In the genomic region with DNA sequence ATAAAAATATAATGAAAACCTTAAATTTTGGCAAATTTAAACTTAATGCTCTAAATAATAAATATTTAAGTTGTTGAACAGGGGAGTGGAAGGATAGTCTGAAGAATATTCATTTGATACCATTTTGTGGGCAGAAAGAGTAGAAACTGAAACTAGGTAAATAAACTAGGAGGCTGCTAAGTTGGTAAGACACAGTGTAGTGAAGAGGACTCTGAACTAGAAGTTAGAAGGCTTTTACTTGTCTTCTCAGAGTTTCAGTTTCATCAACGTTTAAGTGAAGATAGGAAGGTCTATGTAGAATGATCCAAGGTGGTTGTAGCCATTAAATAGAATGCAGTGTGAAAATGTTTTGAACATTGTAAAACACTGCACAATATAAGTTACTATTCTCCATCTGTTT, we compare ENCODE assay signal across 21 cellular contexts.
DNase-seq lines count a peak whose midpoint lies in the region; ATAC-seq, FAIRE-seq and TF ChIP-seq lines count a peak whose summit lies in the region.
"Had no signal": no experiment of that assay in that cellular context is flagged by ENCODE, and none has a peak within 500 bp of the region (broad histone marks: within the 10 kb centered on the region; RNA-seq: fewer than 3 reads in every experiment).

No MANE protein-coding gene starts in this region.

- no peaks in the 10 kb centered on the region for H3K27me3 ChIP-seq in gastrocnemius medialis
- H3K27me3 ChIP-seq in heart left ventricle = no peaks in the 10 kb centered on the region
- H3K27me3 ChIP-seq: dorsolateral prefrontal cortex, right atrium auricular region had no signal

- peak; percentile 79 for ATAC-seq in GM18502 (IDR thresholded peaks at IDR 0.05; ENCODE audit: poor library complexity, unreplicated experiment)
- peak; percentile 88 for ATAC-seq in GM19351 (IDR thresholded peaks at IDR 0.05; ENCODE audit: unreplicated experiment)
- ATAC-seq in HG02759 (IDR thresholded peaks at IDR 0.05; ENCODE audit: unreplicated experiment) = peak; percentile 63
- ATAC-seq in HG03442 (IDR thresholded peaks at IDR 0.05; ENCODE audit: unreplicated experiment) = peak; percentile 69
- ATAC-seq in gastrocnemius medialis = no peak
- ATAC-seq in heart left ventricle = no peak
- ATAC-seq in esophagus mucosa = no peak
- ATAC-seq: lower lobe of right lung had no signal

- DNase-seq in gastrocnemius medialis (no peak), heart left ventricle (no peak), kidney (no peak)
- DNase-seq: 8988T; activated CD4-positive, alpha-beta T cell treated with anti-CD3 and anti-CD28 coated beads for 1 hour; activated effector memory CD4-positive, alpha-beta T cell treated with Interleukin-2 at 50 U/mL for 16 hours; DMS 273 treated with DMSO at 0.1 percent for 48 hours; dorsolateral prefrontal cortex; glutamatergic neuron; KG1; lower lobe of right lung; occipital lobe; trophoblast cell had no signal

- H3K9ac ChIP-seq in kidney (ENCODE audit: low read length in 2 of 2) = no peak overlapping the region

- no peaks in the 10 kb centered on the region for H3K9me3 ChIP-seq in gastrocnemius medialis
- peaks cover 0 to 4% (median 0%) of the 10 kb centered on the region in 12 donors for H3K9me3 ChIP-seq in heart left ventricle
- H3K9me3 ChIP-seq in kidney (ENCODE audit: control insufficient read depth in 1 of 2, low read length in 2 of 2) = no peaks in the 10 kb centered on the region
- H3K9me3 ChIP-seq: lower lobe of right lung, right atrium auricular region had no signal

- intact Hi-C loops in gastrocnemius medialis (cut with DNase I; ENCODE audit: low total_unique reads) (no loop called here), heart left ventricle (cut with DNase I) (no loop called here), kidney (cut with DNase I) (no loop called here)

- H3K4me3 ChIP-seq in gastrocnemius medialis (no peak overlapping the region), heart left ventricle (no peak overlapping the region), kidney (ENCODE audit: low read length in 2 of 2) (no peak overlapping the region)
- H3K4me3 ChIP-seq: dorsolateral prefrontal cortex, lower lobe of right lung, right atrium auricular region had no signal

- H3K4me1 ChIP-seq in gastrocnemius medialis (no peaks in the 10 kb centered on the region), heart left ventricle (no peaks in the 10 kb centered on the region), kidney (ENCODE audit: control insufficient read depth in 1 of 2, insufficient read depth in 1 of 2, low read depth in 1 of 2, low read length in 2 of 2) (no peaks in the 10 kb centered on the region)
- H3K4me1 ChIP-seq: lower lobe of right lung, right atrium auricular region had no signal

- no peak for FAIRE-seq in kidney (lab: Jason Lieb, UNC)
- FAIRE-seq: bronchial epithelial cell, GM18507 had no signal

- TF ChIP-seq POLR2A in gastrocnemius medialis (IDR thresholded peaks at IDR 0.05) (no peak), heart left ventricle (IDR thresholded peaks at IDR 0.05) (no peak)

- 55 to 61% (median 57%) methylated on average over 1 of the region's 1 CpG for WGBS in heart left ventricle, 4 donors

- TF ChIP-seq CTCF in gastrocnemius medialis (IDR thresholded peaks at IDR 0.05 in 4 of 5, conservative IDR thresholded peaks at IDR 0.05 in 1 of 5) (no peak), heart left ventricle (IDR thresholded peaks at IDR 0.05) (no peak), kidney (IDR thresholded peaks at IDR 0.05; ENCODE audit: borderline replicate concordance, extremely low read depth, insufficient read depth) (no peak)

- H3K27ac ChIP-seq in gastrocnemius medialis (no peak overlapping the region), heart left ventricle (no peak overlapping the region), kidney (ENCODE audit: low read depth in 2 of 2, low read length in 2 of 2) (no peak overlapping the region)
- H3K27ac ChIP-seq: dorsolateral prefrontal cortex, lower lobe of right lung, right atrium auricular region had no signal

- no peaks in the 10 kb centered on the region for H3K36me3 ChIP-seq in gastrocnemius medialis
- no peaks in the 10 kb centered on the region for H3K36me3 ChIP-seq in heart left ventricle
- H3K36me3 ChIP-seq in kidney (ENCODE audit: control insufficient read depth in 1 of 2, insufficient read depth in 2 of 2, low read length in 2 of 2) = no peaks in the 10 kb centered on the region
- H3K36me3 ChIP-seq: lower lobe of right lung, right atrium auricular region had no signal

- in situ Hi-C loops in gastrocnemius medialis (cut with MboI; ENCODE audit: low sequenced_read_pairs in 4 of 4) = no loop called here

Comparison
In these comparisons a context has a peak if more than half of its experiments do, and no peak if none do; other contexts are left out.
1. ATAC-seq: peak in GM18502 (single experiment), GM19351 (single experiment), HG02759 (single experiment) and HG03442 (single experiment); none in gastrocnemius medialis (0 of 2), heart left ventricle (0 of 4) and esophagus mucosa (single experiment).